15 cellular contexts compared by ENCODE assay signal in the genomic region with DNA sequence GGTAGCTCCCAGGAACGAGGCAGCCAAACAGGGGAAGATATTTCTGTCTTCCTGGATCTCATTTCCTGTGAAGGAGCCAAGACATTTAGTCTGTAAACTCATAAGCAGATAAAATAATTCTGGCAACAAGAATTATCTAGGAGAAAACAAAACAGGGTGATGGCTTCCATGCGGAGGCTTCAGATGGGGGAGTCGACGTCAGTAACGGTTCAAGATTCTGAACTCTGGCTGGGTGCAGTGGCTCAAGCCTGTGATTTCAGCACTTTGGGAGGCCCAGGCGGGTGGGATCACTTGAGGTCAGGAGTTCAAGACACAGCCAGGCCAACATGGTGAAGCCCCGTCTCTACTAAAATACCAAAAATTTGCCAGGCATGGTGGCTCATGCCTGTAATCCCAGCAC. TPM values are rescaled to one million over a fixed set of nuclear protein-coding genes. Genes with fewer than 3 reads are reported as not detected.
A peak's percentile ranks its signal among the peaks of the same experiment; 100 is the strongest.
DNase-seq lines count a peak whose midpoint lies in the region; FAIRE-seq and TF ChIP-seq lines count a peak whose summit lies in the region.
"Had no signal": no experiment of that assay in that cellular context is flagged by ENCODE, and none has a peak within 500 bp of the region (broad histone marks: within the 10 kb centered on the region; RNA-seq: fewer than 3 reads in every experiment).

No MANE protein-coding gene starts in this region.

- intact Hi-C loops in MCF 10A (cut with micrococcal nuclease), result no loop called here
- intact Hi-C loops in posterior vena cava (cut with DNase I), result no loop called here

- H3K27me3 Mint-ChIP-seq in MCF 10A (ENCODE audit: insufficient read depth, unreplicated experiment), result no peaks in the 10 kb centered on the region

- H3K4me1 Mint-ChIP-seq in MCF 10A (ENCODE audit: insufficient read depth, unreplicated experiment), result peaks cover 16% of the 10 kb centered on the region
- H3K4me1 Mint-ChIP-seq: neural crest cell had no signal

- peaks cover 65% of the 10 kb centered on the region for H3K4me1 ChIP-seq in mononuclear cell (ENCODE audit: insufficient read depth, low read length)

- FAIRE-seq in GM19239 (lab: Jason Lieb, UNC), result peak; percentile 11
- FAIRE-seq: colon had no signal

- H3K9me3 ChIP-seq in mononuclear cell (ENCODE audit: low read depth, low read length), result no peaks in the 10 kb centered on the region
- H3K9me3 ChIP-seq: transverse colon had no signal

- peaks cover 19% of the 10 kb centered on the region for H3K36me3 Mint-ChIP-seq in MCF 10A (ENCODE audit: insufficient read depth, unreplicated experiment)

- H3K4me3 Mint-ChIP-seq in MCF 10A (ENCODE audit: unreplicated experiment), result peak overlapping the region; percentile 73
- H3K4me3 Mint-ChIP-seq: neural crest cell had no signal

- peak overlapping the region; percentile 62 for H3K4me3 ChIP-seq in mononuclear cell (ENCODE audit: low read length)

- no peak for TF ChIP-seq CTCF in MCF 10A (IDR thresholded peaks at IDR 0.05; ENCODE audit: unreplicated experiment)

- TSS peak; percentile 37 for BruUV-seq in MCF 10A (replicated peaks; lab: Mats Ljungman, UMichigan)

- H3K27me3 ChIP-seq in mononuclear cell (ENCODE audit: insufficient read depth, low read length), result no peaks in the 10 kb centered on the region

- peak overlapping the region; percentile 57 for H3K27ac Mint-ChIP-seq in MCF 10A (ENCODE audit: low read depth, unreplicated experiment)

- POLR2A ChIA-PET in MCF 10A (lab: Yijun Ruan, JAX), result interaction anchor here (0.6 to 2.5 kb wide), 6 partner anchors 9 to 186 kb away, joined by 3 to 12 read pairs (median 4); no protein-coding TSS in a partner anchor

- peak; percentile 17 for DNase-seq in CD1c-positive myeloid dendritic cell (ENCODE audit: extremely low spot score)
- no peak for DNase-seq in GM19239 (ENCODE audit: insufficient read length, low spot score)
- no peak for DNase-seq in MCF 10A (ENCODE audit: unreplicated experiment)
- DNase-seq in NCI-H1092 treated with DMSO at 0.1 percent for 48 hours (lab: John Stamatoyannopoulos, UW), result no peak
- DNase-seq in posterior vena cava (ENCODE audit: low spot score), result no peak
- no peak for DNase-seq in GM03348 (ENCODE audit: low spot score)
- DNase-seq in NCI-H69 (lab: John Stamatoyannopoulos, UW), result no peak
- DNase-seq: DMS 273 treated with DMSO at 0.1 percent for 48 hours; NCI-H524; stimulated activated CD4-positive, alpha-beta T cell treated with anti-CD3 and anti-CD28 coated beads, Interleukin-2, amount 100 ng/mL, for 48 hours; transverse colon had no signal

- H3K9me3 Mint-ChIP-seq in MCF 10A (ENCODE audit: unreplicated experiment), result no peaks in the 10 kb centered on the region
- H3K9me3 Mint-ChIP-seq: neural crest cell had no signal

- CTCF ChIA-PET in MCF 10A (lab: Yijun Ruan, JAX), result interaction anchor here (1.0 to 3.6 kb wide), 3 partner anchors 8 to 26 kb away, joined by 4 to 18 read pairs (median 6); no protein-coding TSS in a partner anchor

RNA-seq across cellular contexts. Expression of a gene that starts 1.3 kb away (rescaled TPM):
- total RNA-seq in MCF 10A (2022) (32.9 and 47.1 TPM in 2 replicates), mononuclear cell (48.3 TPM), posterior vena cava (1 to 10 TPM; 7.0 to 9.9 TPM)
- total RNA-seq: neural crest cell had no signal

RNA-seq across cellular contexts. Expression of a gene that starts 41.4 kb away (rescaled TPM):
- total RNA-seq in MCF 10A (2022) (0.39 and 0.44 TPM in 2 replicates), mononuclear cell (81.6 TPM), posterior vena cava (1 to 10 TPM; 1.7 to 3.1 TPM)
- total RNA-seq: LHCN-M2, neural crest cell had no signal

RNA-seq across cellular contexts. Expression of a gene that starts 43.0 kb away (rescaled TPM):
- 40.9 and 48.1 TPM in 2 replicates for total RNA-seq in MCF 10A (2022)
- total RNA-seq in mononuclear cell, result 1.3 TPM
- total RNA-seq in posterior vena cava, result 10 to 100 TPM; 71.9 to 76.5 TPM

RNA-seq across cellular contexts. Expression of a gene that starts 48.6 kb away (rescaled TPM):
- total RNA-seq in MCF 10A (2022) (72.1 and 84.1 TPM in 2 replicates), mononuclear cell (29.7 TPM), posterior vena cava (10 to 100 TPM; 37.7 to 40.4 TPM)

Comparison
In these comparisons a context has a peak if more than half of its experiments do, and no peak if none do; other contexts are left out.
1. RNA of a gene that starts 41.4 kb away (total RNA-seq): 81.6 TPM in mononuclear cell (single experiment); 1.7 to 3.1 TPM in posterior vena cava and 0.39 to 0.44 TPM in MCF 10A; every median in the first group is over 10 times any median in the second.
2. RNA of a gene that starts 43.0 kb away (total RNA-seq): 71.9 to 76.5 TPM in posterior vena cava and 40.9 to 48.1 TPM in MCF 10A; 1.3 TPM in mononuclear cell (single experiment); every median in the first group is over 10 times any median in the second.